8 cellular contexts compared by ENCODE assay signal in genomic region chr2:72147303-72147970, GRCh38. TPM values are rescaled to one million over a fixed set of nuclear protein-coding genes. Genes with fewer than 3 reads are reported as not detected.
A peak's percentile ranks its signal among the peaks of the same experiment; 100 is the strongest.
DNase-seq lines count a peak whose midpoint lies in the region; ATAC-seq and TF ChIP-seq lines count a peak whose summit lies in the region.

TSS of gene CYP26B1 (minus strand) at chr2:72147862. CDS start at chr2:72147834, 28 bp downstream.

- ATAC-seq in lower lobe of right lung: no peak
- ATAC-seq in GM19452 (IDR thresholded peaks at IDR 0.05; ENCODE audit: unreplicated experiment): no peak

- no peak for DNase-seq in BJ (ENCODE audit: low read depth)
- DNase-seq in M059J (ENCODE audit: low read depth): peak; percentile 23
- peak; percentile 69 for DNase-seq in cerebellum (ENCODE audit: low spot score)
- DNase-seq in lower lobe of right lung: peak; percentile 45
- DNase-seq in thyroid gland: peak in 1 of 2 donors; percentile 46
- no peak for DNase-seq in NCI-H1694 (lab: John Stamatoyannopoulos, UW)
- no peak for DNase-seq in G401 (ENCODE audit: low spot score)

- TF ChIP-seq POLR2A in thyroid gland (IDR thresholded peaks at IDR 0.05): no peak

- H3K9me3 ChIP-seq in lower lobe of right lung (no peaks in the 10 kb centered on the region), thyroid gland (no peaks in the 10 kb centered on the region)

- H3K27ac ChIP-seq in lower lobe of right lung (no peak within 1 kb of the TSS), thyroid gland (peak within 1 kb of the TSS in 2 of 3 donors; percentile 22 to 76)

- in situ Hi-C loops in G401 (cut with HindIII; ENCODE audit: low sequenced_read_pairs): no loop called here

- H3K27me3 ChIP-seq in BJ (ENCODE audit: control insufficient read depth, insufficient read depth, low read length): peaks cover 56% of the 10 kb centered on the region
- H3K27me3 ChIP-seq in lower lobe of right lung (ENCODE audit: low read depth): peaks cover 81% of the 10 kb centered on the region
- peaks cover 30% of the 10 kb centered on the region for H3K27me3 ChIP-seq in thyroid gland

- peak within 1 kb of the TSS; percentile 45 for H3K4me3 ChIP-seq in BJ (ENCODE audit: low read depth, low read length)
- H3K4me3 ChIP-seq in lower lobe of right lung: peak within 1 kb of the TSS; percentile 58
- peak within 1 kb of the TSS in 2 of 3 donors; percentile 4 to 56 for H3K4me3 ChIP-seq in thyroid gland (replicated peaks in 1 of 3)

- intact Hi-C loops in lower lobe of right lung (cut with DNase I) (no loop called here), thyroid gland (cut with DNase I) (no loop called here)

- CTCF ChIA-PET in BJ (lab: Yijun Ruan, JAX): interaction anchor here (0.8 to 10.2 kb wide), 4 partner anchors 152 to 598 kb away, joined by 3 to 213 read pairs (median 78); no protein-coding TSS in a partner anchor

- no peak for TF ChIP-seq CTCF in BJ (IDR thresholded peaks at IDR 0.05; ENCODE audit: insufficient read depth, low read depth, low read length)
- no peak for TF ChIP-seq CTCF in lower lobe of right lung (IDR thresholded peaks at IDR 0.05)
- TF ChIP-seq CTCF in thyroid gland (IDR thresholded peaks at IDR 0.05): no peak

- H3K36me3 ChIP-seq in BJ (ENCODE audit: control insufficient read depth, insufficient read depth, low read length) (no peaks in the 10 kb centered on the region), lower lobe of right lung (no peaks in the 10 kb centered on the region), thyroid gland (no peaks in the 10 kb centered on the region)

- H3K4me1 ChIP-seq in lower lobe of right lung (peaks cover 67% of the 10 kb centered on the region), thyroid gland (peaks cover 65 to 70% of the 10 kb centered on the region in 2 donors)

- POLR2A ChIA-PET in BJ (lab: Charles Lee): no interaction called here

- WGBS in thyroid gland, 2 donors: 0 to 3% methylated on average over 18 to 29 of the region's 69 CpGs

RNA-seq across cellular contexts. Expression of gene CYP26B1, which starts in this region (rescaled TPM):
- 0.16 and 0.27 TPM in 2 replicates for polyA plus RNA-seq in BJ (2011; rRNA removed)
- polyA minus RNA-seq in BJ (2011; rRNA and poly(A)+ RNA removed): 0.15 and 0.43 TPM in 2 replicates
- 4.2 and 6.8 TPM in 2 replicates for total RNA-seq in M059J (2014; rRNA removed; shearing (Covaris generic))
- total RNA-seq in cerebellum (47.5 TPM), lower lobe of right lung (2.5 TPM), thyroid gland (10 to 100 TPM; 11.8 to 24.2 (median 16.3) TPM)
- 0.18 TPM in 1 of 2 replicates, not detected in the other for total RNA-seq in G401 (2014; rRNA removed; shearing (Covaris generic))

Comparison
In these comparisons a context has a peak if more than half of its experiments do, and no peak if none do; other contexts are left out.
1. DNase-seq: peak in M059J (single experiment), cerebellum (single experiment) and lower lobe of right lung (single experiment); none in BJ (single experiment), NCI-H1694 (single experiment) and G401 (single experiment).
2. Peak in every context shown above with its lines, with median percentiles within 50 percentile points of each other: H3K4me3 ChIP-seq.